1 cellular context compared by ENCODE assay signal in genomic region chr18:23847321-23847986, GRCh38.
TF ChIP-seq lines count a peak whose summit lies in the region.

No MANE protein-coding gene starts in this region.

TF ChIP-seq in HepG2, 621 proteins besides CTCF, POLR2A, EP300 and RAD21 (continued from another document):
- TF ChIP-seq, protein P1, sequence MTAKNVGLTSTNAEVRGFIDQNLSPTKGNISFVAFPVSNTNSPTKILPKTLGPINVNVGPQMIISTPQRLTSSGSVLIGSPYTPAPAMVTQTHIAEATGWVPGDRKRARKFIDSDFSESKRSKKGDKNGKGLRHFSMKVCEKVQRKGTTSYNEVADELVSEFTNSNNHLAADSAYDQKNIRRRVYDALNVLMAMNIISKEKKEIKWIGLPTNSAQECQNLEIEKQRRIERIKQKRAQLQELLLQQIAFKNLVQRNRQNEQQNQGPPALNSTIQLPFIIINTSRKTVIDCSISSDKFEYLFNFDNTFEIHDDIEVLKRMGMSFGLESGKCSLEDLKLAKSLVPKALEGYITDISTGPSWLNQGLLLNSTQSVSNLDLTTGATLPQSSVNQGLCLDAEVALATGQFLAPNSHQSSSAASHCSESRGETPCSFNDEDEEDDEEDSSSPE (CRISPR knock-in tag; IDR thresholded peaks at IDR 0.05), result no peak
- no peak for TF ChIP-seq EEA1 (CRISPR knock-in tag; IDR thresholded peaks at IDR 0.05; ENCODE audit: borderline replicate concordance)
- no peak for TF ChIP-seq AHR (CRISPR knock-in tag; IDR thresholded peaks at IDR 0.05)
- peak; percentile 47; the same call in 1 of the 2 replicates for TF ChIP-seq MAX (IDR thresholded peaks at IDR 0.05)
- no peak for TF ChIP-seq GPN1 (CRISPR knock-in tag; IDR thresholded peaks at IDR 0.05; ENCODE audit: borderline replicate concordance)
- TF ChIP-seq THAP11 (CRISPR knock-in tag; IDR thresholded peaks at IDR 0.05), result no peak
- TF ChIP-seq ZNF589 (CRISPR knock-in tag; conservative IDR thresholded peaks at IDR 0.05), result no peak
- TF ChIP-seq, protein P2, sequence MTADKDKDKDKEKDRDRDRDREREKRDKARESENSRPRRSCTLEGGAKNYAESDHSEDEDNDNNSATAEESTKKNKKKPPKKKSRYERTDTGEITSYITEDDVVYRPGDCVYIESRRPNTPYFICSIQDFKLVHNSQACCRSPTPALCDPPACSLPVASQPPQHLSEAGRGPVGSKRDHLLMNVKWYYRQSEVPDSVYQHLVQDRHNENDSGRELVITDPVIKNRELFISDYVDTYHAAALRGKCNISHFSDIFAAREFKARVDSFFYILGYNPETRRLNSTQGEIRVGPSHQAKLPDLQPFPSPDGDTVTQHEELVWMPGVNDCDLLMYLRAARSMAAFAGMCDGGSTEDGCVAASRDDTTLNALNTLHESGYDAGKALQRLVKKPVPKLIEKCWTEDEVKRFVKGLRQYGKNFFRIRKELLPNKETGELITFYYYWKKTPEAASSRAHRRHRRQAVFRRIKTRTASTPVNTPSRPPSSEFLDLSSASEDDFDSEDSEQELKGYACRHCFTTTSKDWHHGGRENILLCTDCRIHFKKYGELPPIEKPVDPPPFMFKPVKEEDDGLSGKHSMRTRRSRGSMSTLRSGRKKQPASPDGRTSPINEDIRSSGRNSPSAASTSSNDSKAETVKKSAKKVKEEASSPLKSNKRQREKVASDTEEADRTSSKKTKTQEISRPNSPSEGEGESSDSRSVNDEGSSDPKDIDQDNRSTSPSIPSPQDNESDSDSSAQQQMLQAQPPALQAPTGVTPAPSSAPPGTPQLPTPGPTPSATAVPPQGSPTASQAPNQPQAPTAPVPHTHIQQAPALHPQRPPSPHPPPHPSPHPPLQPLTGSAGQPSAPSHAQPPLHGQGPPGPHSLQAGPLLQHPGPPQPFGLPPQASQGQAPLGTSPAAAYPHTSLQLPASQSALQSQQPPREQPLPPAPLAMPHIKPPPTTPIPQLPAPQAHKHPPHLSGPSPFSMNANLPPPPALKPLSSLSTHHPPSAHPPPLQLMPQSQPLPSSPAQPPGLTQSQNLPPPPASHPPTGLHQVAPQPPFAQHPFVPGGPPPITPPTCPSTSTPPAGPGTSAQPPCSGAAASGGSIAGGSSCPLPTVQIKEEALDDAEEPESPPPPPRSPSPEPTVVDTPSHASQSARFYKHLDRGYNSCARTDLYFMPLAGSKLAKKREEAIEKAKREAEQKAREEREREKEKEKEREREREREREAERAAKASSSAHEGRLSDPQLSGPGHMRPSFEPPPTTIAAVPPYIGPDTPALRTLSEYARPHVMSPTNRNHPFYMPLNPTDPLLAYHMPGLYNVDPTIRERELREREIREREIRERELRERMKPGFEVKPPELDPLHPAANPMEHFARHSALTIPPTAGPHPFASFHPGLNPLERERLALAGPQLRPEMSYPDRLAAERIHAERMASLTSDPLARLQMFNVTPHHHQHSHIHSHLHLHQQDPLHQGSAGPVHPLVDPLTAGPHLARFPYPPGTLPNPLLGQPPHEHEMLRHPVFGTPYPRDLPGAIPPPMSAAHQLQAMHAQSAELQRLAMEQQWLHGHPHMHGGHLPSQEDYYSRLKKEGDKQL (CRISPR knock-in tag; IDR thresholded peaks at IDR 0.05; ENCODE audit: low read depth), result no peak
- no peak for TF ChIP-seq U2AF2 (IDR thresholded peaks at IDR 0.05; ENCODE audit: low read depth, low read length)
- no peak for TF ChIP-seq TEAD3 (CRISPR knock-in tag; optimal IDR thresholded peaks at IDR 0.05; ENCODE audit: borderline replicate concordance)
- TF ChIP-seq, protein P3, sequence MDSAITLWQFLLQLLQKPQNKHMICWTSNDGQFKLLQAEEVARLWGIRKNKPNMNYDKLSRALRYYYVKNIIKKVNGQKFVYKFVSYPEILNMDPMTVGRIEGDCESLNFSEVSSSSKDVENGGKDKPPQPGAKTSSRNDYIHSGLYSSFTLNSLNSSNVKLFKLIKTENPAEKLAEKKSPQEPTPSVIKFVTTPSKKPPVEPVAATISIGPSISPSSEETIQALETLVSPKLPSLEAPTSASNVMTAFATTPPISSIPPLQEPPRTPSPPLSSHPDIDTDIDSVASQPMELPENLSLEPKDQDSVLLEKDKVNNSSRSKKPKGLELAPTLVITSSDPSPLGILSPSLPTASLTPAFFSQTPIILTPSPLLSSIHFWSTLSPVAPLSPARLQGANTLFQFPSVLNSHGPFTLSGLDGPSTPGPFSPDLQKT (CRISPR knock-in tag; IDR thresholded peaks at IDR 0.05; ENCODE audit: borderline replicate concordance), result no peak
- no peak for TF ChIP-seq PHB2 (IDR thresholded peaks at IDR 0.05; ENCODE audit: partially characterized antibody)
- no peak for TF ChIP-seq KMT2B (CRISPR knock-in tag; IDR thresholded peaks at IDR 0.05)
- TF ChIP-seq, protein P4, sequence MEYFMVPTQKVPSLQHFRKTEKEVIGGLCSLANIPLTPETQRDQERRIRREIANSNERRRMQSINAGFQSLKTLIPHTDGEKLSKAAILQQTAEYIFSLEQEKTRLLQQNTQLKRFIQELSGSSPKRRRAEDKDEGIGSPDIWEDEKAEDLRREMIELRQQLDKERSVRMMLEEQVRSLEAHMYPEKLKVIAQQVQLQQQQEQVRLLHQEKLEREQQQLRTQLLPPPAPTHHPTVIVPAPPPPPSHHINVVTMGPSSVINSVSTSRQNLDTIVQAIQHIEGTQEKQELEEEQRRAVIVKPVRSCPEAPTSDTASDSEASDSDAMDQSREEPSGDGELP (IDR thresholded peaks at IDR 0.05; ENCODE audit: borderline replicate concordance, low read depth), result no peak; the same call in 1 of the 2 replicates
- TF ChIP-seq SOX5 (CRISPR knock-in tag; IDR thresholded peaks at IDR 0.05; ENCODE audit: borderline replicate concordance), result no peak
- TF ChIP-seq CBFB (CRISPR knock-in tag; IDR thresholded peaks at IDR 0.05), result no peak
- no peak for TF ChIP-seq ATF3 (CRISPR knock-in tag; IDR thresholded peaks at IDR 0.05)
- TF ChIP-seq SP140L (CRISPR knock-in tag; IDR thresholded peaks at IDR 0.05; ENCODE audit: borderline replicate concordance), result no peak
- no peak for TF ChIP-seq BATF2 (CRISPR knock-in tag; IDR thresholded peaks at IDR 0.05)
- TF ChIP-seq ZNF101 (CRISPR knock-in tag; IDR thresholded peaks at IDR 0.05; ENCODE audit: borderline replicate concordance, low read depth), result no peak
- 0 out of 2 replicates have a peak, but pooled peaks have one; percentile 35 for TF ChIP-seq ZNF563 (CRISPR knock-in tag; IDR thresholded peaks at IDR 0.05)
- TF ChIP-seq RBFOX2 (IDR thresholded peaks at IDR 0.05; ENCODE audit: low read depth, low read length), result no peak
- no peak for TF ChIP-seq RCOR2 (CRISPR knock-in tag; IDR thresholded peaks at IDR 0.05)
